ENCODE assay signal across 12 cellular contexts in genomic region chr12:123050331-123050809, GRCh38.
DNase-seq lines count a peak whose midpoint lies in the region; ATAC-seq and TF ChIP-seq lines count a peak whose summit lies in the region.
"Had no signal": no experiment of that assay in that cellular context is flagged by ENCODE, and none has a peak within 500 bp of the region (broad histone marks: within the 10 kb centered on the region; RNA-seq: fewer than 3 reads in every experiment).

No MANE protein-coding gene starts in this region.

- H3K4me1 ChIP-seq in RWPE2 (ENCODE audit: insufficient read depth, poor library complexity, severe bottlenecking): no peaks in the 10 kb centered on the region
- peaks cover 2 to 12% of the 10 kb centered on the region in 2 donors for H3K4me1 ChIP-seq in neuronal stem cell (ENCODE audit: control insufficient read depth in 2 of 2, insufficient read depth in 1 of 2, low read depth in 1 of 2, low read length in 2 of 2)

- H3K79me1 ChIP-seq in neuronal stem cell (ENCODE audit: low read depth, low read length): no peaks in the 10 kb centered on the region

- no peak overlapping the region for H3K9ac ChIP-seq in neuronal stem cell (ENCODE audit: low read depth, low read length, poor library complexity)

- in situ Hi-C loops in Caki2 (cut with HindIII; ENCODE audit: low pct_unique_long_range_greater_than_20kb, low sequenced_read_pairs): no loop called here

- no peak overlapping the region for H4K8ac ChIP-seq in neuronal stem cell (ENCODE audit: low read depth, low read length)

- no peak overlapping the region for H3K4me3 ChIP-seq in RWPE2 (ENCODE audit: severe bottlenecking)
- no peak overlapping the region for H3K4me3 ChIP-seq in neuronal stem cell (ENCODE audit: low read length in 2 of 2)

- H3K27ac ChIP-seq in RWPE2 (ENCODE audit: poor library complexity, severe bottlenecking): no peak overlapping the region
- H3K27ac ChIP-seq in neuronal stem cell (replicated peaks; ENCODE audit: low read length): no peak overlapping the region
- H3K27ac ChIP-seq: neutrophil had no signal

- H3K9me3 Mint-ChIP-seq in nephron progenitor cell: no peaks in the 10 kb centered on the region
- H3K9me3 Mint-ChIP-seq: activated B cell treated with CpG ODN at 0.5 μM for 24 hours had no signal

- no peak overlapping the region for H2AFZ ChIP-seq in neuronal stem cell (ENCODE audit: low read length)

- peaks cover 19% of the 10 kb centered on the region for H3K4me1 Mint-ChIP-seq in nephron progenitor cell

- H3K27ac Mint-ChIP-seq in nephron progenitor cell: peak overlapping the region; percentile 6
- H3K27ac Mint-ChIP-seq: activated B cell treated with CpG ODN at 0.5 μM for 24 hours had no signal

- no peak overlapping the region for H3K14ac ChIP-seq in neuronal stem cell (ENCODE audit: low read length)

- ATAC-seq in RWPE2 (ENCODE audit: low read depth): peak; percentile 67

- H3K4me3 Mint-ChIP-seq in nephron progenitor cell: no peak overlapping the region
- H3K4me3 Mint-ChIP-seq: activated B cell treated with CpG ODN at 0.5 μM for 24 hours had no signal

- H2BK120ac ChIP-seq in neuronal stem cell (ENCODE audit: low read depth, low read length): no peak overlapping the region

- no peak overlapping the region for H3K18ac ChIP-seq in neuronal stem cell (ENCODE audit: low read length)

- peaks cover 9% of the 10 kb centered on the region for H3K27me3 Mint-ChIP-seq in nephron progenitor cell (ENCODE audit: low read depth, poor library complexity)
- H3K27me3 Mint-ChIP-seq: activated B cell treated with CpG ODN at 0.5 μM for 24 hours had no signal

- no peak overlapping the region for H2BK5ac ChIP-seq in neuronal stem cell (ENCODE audit: low read length)

- no peak overlapping the region for H4K91ac ChIP-seq in neuronal stem cell (ENCODE audit: low read depth, low read length, poor library complexity)

- H3K9me3 ChIP-seq in RWPE2 (ENCODE audit: severe bottlenecking) (no peaks in the 10 kb centered on the region), neuronal stem cell (replicated peaks in 1 of 2; ENCODE audit: control insufficient read depth in 2 of 2, insufficient read depth in 1 of 2, low read depth in 1 of 2, low read length in 2 of 2) (peaks cover 0 to 6% of the 10 kb centered on the region in 2 donors)
- H3K9me3 ChIP-seq: neutrophil had no signal

- H3K4me2 ChIP-seq in neuronal stem cell (ENCODE audit: insufficient read depth, low read length, poor library complexity, severe bottlenecking): no peak overlapping the region

- H3K36me3 Mint-ChIP-seq in nephron progenitor cell (ENCODE audit: low read depth): no peaks in the 10 kb centered on the region

- H2AK5ac ChIP-seq in neuronal stem cell (ENCODE audit: low read depth, low read length): no peak overlapping the region

- H2BK12ac ChIP-seq in neuronal stem cell (ENCODE audit: low read length): no peak overlapping the region

- TF ChIP-seq CTCF in RWPE2 (IDR thresholded peaks at IDR 0.05; ENCODE audit: poor library complexity, severe bottlenecking) (no peak), nephron progenitor cell (IDR thresholded peaks at IDR 0.05) (no peak)

- no peak overlapping the region for H3K23ac ChIP-seq in neuronal stem cell (ENCODE audit: low read depth, low read length, poor library complexity)

- no CpG with 5 or more reads among the region's 5 CpGs for WGBS in neuronal stem cell (ENCODE audit: extremely low coverage in 2 of 2, insufficient read length in 2 of 2, insufficient replicate concordance in 1 of 2), 2 donors

- peak; percentile 8 for DNase-seq in Caki2 (ENCODE audit: low read depth)
- DNase-seq in RWPE2 (ENCODE audit: low spot score): no peak
- peak; percentile 17 for DNase-seq in fibroblast of gingiva (ENCODE audit: low read depth)
- DNase-seq in nephron progenitor cell: no peak
- no peak for DNase-seq in neuronal stem cell (ENCODE audit: low spot score)
- DNase-seq in stimulated activated CD4-positive, alpha-beta T cell treated with anti-CD3 and anti-CD28 coated beads, Interleukin-2, amount 100 ng/mL, for 48 hours: no peak
- DNase-seq in DMS79 (lab: John Stamatoyannopoulos, UW): no peak
- DNase-seq in stimulated activated CD4-positive, alpha-beta T cell treated with anti-CD3 and anti-CD28 coated beads, Interleukin-4, amount 100 ng/mL, for 24 hours: no peak
- DNase-seq: activated B cell treated with CpG ODN at 0.5 μM for 24 hours, DMS 273 treated with DMSO at 0.1 percent for 48 hours, NCI-H2171 treated with DMSO at 0.1 percent for 48 hours had no signal

- no peak overlapping the region for H3K4ac ChIP-seq in neuronal stem cell (ENCODE audit: low read length)

- no peaks in the 10 kb centered on the region for H3K36me3 ChIP-seq in RWPE2 (ENCODE audit: low read depth)
- no peaks in the 10 kb centered on the region for H3K36me3 ChIP-seq in neuronal stem cell (replicated peaks in 1 of 2; ENCODE audit: control insufficient read depth in 2 of 2, insufficient read depth in 2 of 2, low read length in 2 of 2)
- H3K36me3 ChIP-seq: neutrophil had no signal

- no peak overlapping the region for H2BK15ac ChIP-seq in neuronal stem cell (ENCODE audit: low read length)

- H3K27me3 ChIP-seq in RWPE2 (ENCODE audit: insufficient read depth, poor library complexity, severe bottlenecking) (no peaks in the 10 kb centered on the region), neuronal stem cell (ENCODE audit: control insufficient read depth in 3 of 3, insufficient read depth in 3 of 3, low read depth in 1 of 3, low read length in 3 of 3) (no peaks in the 10 kb centered on the region)
- H3K27me3 ChIP-seq: neutrophil had no signal

Comparison
In these comparisons a context has a peak if more than half of its experiments do, and no peak if none do; other contexts are left out.
1. DNase-seq: peak in Caki2 (single experiment) and fibroblast of gingiva (single experiment); none in RWPE2 (single experiment), nephron progenitor cell (single experiment), neuronal stem cell (single experiment), stimulated activated CD4-positive, alpha-beta T cell treated with anti-CD3 and anti-CD28 coated beads, Interleukin-2, amount 100 ng/mL, for 48 hours (0 of 2), DMS79 (single experiment) and stimulated activated CD4-positive, alpha-beta T cell treated with anti-CD3 and anti-CD28 coated beads, Interleukin-4, amount 100 ng/mL, for 24 hours (single experiment).